Comparison of ENCODE assay signal across 9 cellular contexts in genomic region chr11:71420455-71421241, GRCh38. TPM values are rescaled to one million over a fixed set of nuclear protein-coding genes. Genes with fewer than 3 reads are reported as not detected.
A peak's percentile ranks its signal among the peaks of the same experiment; 100 is the strongest.
DNase-seq lines count a peak whose midpoint lies in the region; ATAC-seq and TF ChIP-seq lines count a peak whose summit lies in the region.
"Had no signal": no experiment of that assay in that cellular context is flagged by ENCODE, and none has a peak within 500 bp of the region (broad histone marks: within the 10 kb centered on the region; RNA-seq: fewer than 3 reads in every experiment).

No MANE protein-coding gene starts in this region.

- H3K4me3 ChIP-seq in KMS-11 (IDR thresholded peaks at IDR 0.05; ENCODE audit: insufficient read depth, low read depth, low read length) (no peak overlapping the region), RWPE2 (ENCODE audit: severe bottlenecking) (no peak overlapping the region), fibroblast of the aortic adventitia (ENCODE audit: low read depth, low read length) (no peak overlapping the region), trophoblast cell (ENCODE audit: low read depth, low read length) (no peak overlapping the region)

- H3K14ac ChIP-seq in trophoblast cell (ENCODE audit: low read length), result no peak overlapping the region

- H2BK5ac ChIP-seq in trophoblast cell (ENCODE audit: low read depth, low read length, poor library complexity), result no peak overlapping the region

- no peak overlapping the region for H2AK5ac ChIP-seq in trophoblast cell (ENCODE audit: low read length)

- H3K4me1 ChIP-seq in KMS-11 (ENCODE audit: low read depth, poor library complexity, severe bottlenecking) (peaks cover 5% of the 10 kb centered on the region), RWPE2 (ENCODE audit: insufficient read depth, poor library complexity, severe bottlenecking) (no peaks in the 10 kb centered on the region), trophoblast cell (ENCODE audit: control insufficient read depth in 1 of 2, insufficient read depth in 2 of 2, low read length in 2 of 2) (no peaks in the 10 kb centered on the region)

- H3K79me1 ChIP-seq in trophoblast cell (ENCODE audit: low read length), result no peaks in the 10 kb centered on the region

- no peak overlapping the region for H4K91ac ChIP-seq in trophoblast cell (ENCODE audit: low read depth, low read length)

- H3K4ac ChIP-seq in trophoblast cell (ENCODE audit: low read depth, low read length), result no peak overlapping the region

- H3K27me3 ChIP-seq in KMS-11 (ENCODE audit: insufficient read depth, low read depth) (no peaks in the 10 kb centered on the region), RWPE2 (ENCODE audit: insufficient read depth, poor library complexity, severe bottlenecking) (no peaks in the 10 kb centered on the region), trophoblast cell (ENCODE audit: insufficient read depth, low read length) (no peaks in the 10 kb centered on the region)

- H2BK120ac ChIP-seq in trophoblast cell (ENCODE audit: insufficient read depth, low read length, poor library complexity), result no peak overlapping the region

- H3K9ac ChIP-seq in KMS-11 (no peak overlapping the region), trophoblast cell (ENCODE audit: low read length) (no peak overlapping the region)

- no peak overlapping the region for H4K12ac ChIP-seq in trophoblast cell (ENCODE audit: low read depth, low read length)

- no CpG with 5 or more reads among the region's 16 CpGs for WGBS in trophoblast cell (ENCODE audit: extremely low coverage, insufficient coverage, insufficient read length)

- no peak overlapping the region for H2BK12ac ChIP-seq in trophoblast cell (ENCODE audit: low read length)

- H3K79me2 ChIP-seq in KMS-11 (ENCODE audit: insufficient read depth, low read depth) (no peaks in the 10 kb centered on the region), trophoblast cell (ENCODE audit: control insufficient read depth, insufficient read depth, low read length, poor library complexity) (no peaks in the 10 kb centered on the region)

- H3K9me3 ChIP-seq in RWPE2 (ENCODE audit: severe bottlenecking) (no peaks in the 10 kb centered on the region), trophoblast cell (ENCODE audit: insufficient read depth, low read depth, low read length) (no peaks in the 10 kb centered on the region)

- no peak overlapping the region for H3K23ac ChIP-seq in trophoblast cell (ENCODE audit: low read length)

- H4K8ac ChIP-seq in trophoblast cell (ENCODE audit: low read depth, low read length), result no peak overlapping the region

- no peak for ATAC-seq in RWPE2 (ENCODE audit: low read depth)
- no peak for ATAC-seq in HG03354 (IDR thresholded peaks at IDR 0.05; ENCODE audit: poor library complexity, severe bottlenecking, unreplicated experiment)
- ATAC-seq: activated T-cell treated with anti-CD3 and anti-CD28 coated beads, Interleukin-2, amount 50 U/mL, for 72 hours had no signal

- H2AFZ ChIP-seq in KMS-11 (ENCODE audit: low read depth), result no peak overlapping the region
- H2AFZ ChIP-seq in trophoblast cell (ENCODE audit: insufficient read depth, low read length, poor library complexity), result no peak overlapping the region

- H4K20me1 ChIP-seq in KMS-11 (ENCODE audit: insufficient read depth), result no peaks in the 10 kb centered on the region

- DNase-seq in NOMO-1 (lab: John Stamatoyannopoulos, UW; ENCODE audit: unreplicated experiment in 2 of 2) (peak; percentile 8 to 23), NOMO-1 treated with dmso at 0.1 percent for 144 hours (lab: John Stamatoyannopoulos, UW; ENCODE audit: unreplicated experiment) (no peak), RWPE2 (ENCODE audit: low spot score) (no peak), fibroblast of the aortic adventitia (ENCODE audit: low read depth) (peak; percentile 63), trophoblast cell (peak; percentile 37 to 76), T1000 (lab: John Stamatoyannopoulos, UW) (no peak)

- H3K4me2 ChIP-seq in KMS-11 (no peak overlapping the region), trophoblast cell (ENCODE audit: low read length) (no peak overlapping the region)

- H3K36me3 ChIP-seq in KMS-11 (ENCODE audit: insufficient read depth) (no peaks in the 10 kb centered on the region), RWPE2 (ENCODE audit: low read depth) (no peaks in the 10 kb centered on the region), trophoblast cell (ENCODE audit: control insufficient read depth in 1 of 2, insufficient read depth in 2 of 2, low read length in 2 of 2) (no peaks in the 10 kb centered on the region)

- TF ChIP-seq CTCF in KMS-11 (conservative IDR thresholded peaks at IDR 0.05; ENCODE audit: low read depth, low read length), result peak; percentile 69
- TF ChIP-seq CTCF in RWPE2 (IDR thresholded peaks at IDR 0.05; ENCODE audit: poor library complexity, severe bottlenecking), result peak; percentile 39
- TF ChIP-seq CTCF in fibroblast of the aortic adventitia (IDR thresholded peaks at IDR 0.05; ENCODE audit: insufficient read depth, low read length), result peak; percentile 69

- H3K27ac ChIP-seq in KMS-11, result no peak overlapping the region
- no peak overlapping the region for H3K27ac ChIP-seq in RWPE2 (ENCODE audit: poor library complexity, severe bottlenecking)
- H3K27ac ChIP-seq in trophoblast cell (ENCODE audit: low read depth, low read length), result no peak overlapping the region

- H3K18ac ChIP-seq in trophoblast cell (ENCODE audit: low read length), result no peak overlapping the region

RNA-seq across cellular contexts. Expression of gene DHCR7, which starts 27.5 kb away (rescaled TPM):
- 10.2 and 16.7 TPM in 2 replicates for total RNA-seq in fibroblast of the aortic adventitia (ENCODE audit: low replicate concordance)
- polyA plus RNA-seq in trophoblast cell (2013), result 282 and 291 TPM in 2 replicates

RNA-seq across cellular contexts. Expression of gene NADSYN1, which starts 32.4 kb away (rescaled TPM):
- total RNA-seq in fibroblast of the aortic adventitia (ENCODE audit: low replicate concordance), result 50.9 and 71.5 TPM in 2 replicates
- 32.7 and 33.1 TPM in 2 replicates for polyA plus RNA-seq in trophoblast cell (2013)

Comparison
In these comparisons a context has a peak if more than half of its experiments do, and no peak if none do; other contexts are left out.
1. DNase-seq: peak in NOMO-1 (2 of 2), fibroblast of the aortic adventitia (single experiment) and trophoblast cell (2 of 2); none in NOMO-1 treated with dmso at 0.1 percent for 144 hours (single experiment), RWPE2 (single experiment) and T1000 (single experiment).
2. Peak in every context shown above with its lines, with median percentiles within 50 percentile points of each other: CTCF ChIP-seq.